8 cellular contexts compared by ENCODE assay signal in genomic region chr12:1590083-1590979, GRCh38. TPM values are rescaled to one million over a fixed set of nuclear protein-coding genes. Genes with fewer than 3 reads are reported as not detected.
DNase-seq lines count a peak whose midpoint lies in the region; ATAC-seq and TF ChIP-seq lines count a peak whose summit lies in the region.

No MANE protein-coding gene starts in this region.

- H3K9me3 Mint-ChIP-seq in activated T-helper 1 cell treated with anti-CD3 and anti-CD28 coated beads, Interleukin-12 subunit alpha, Interleukin-12 subunit beta, Interleukin-2, Interleukin-4 antibody, amounts not matched to agents 30 ng/mL and 10 ng/mL and 1 ng/mL, durations not matched to agents 14 hours and 24 hours and 36 hours, result no peaks in the 10 kb centered on the region

- H3K27me3 ChIP-seq in GM23248 (replicated peaks; ENCODE audit: insufficient read depth) (no peaks in the 10 kb centered on the region), heart left ventricle (no peaks in the 10 kb centered on the region), psoas muscle (ENCODE audit: insufficient read depth in 3 of 3, low read length in 2 of 3) (no peaks in the 10 kb centered on the region)

- H3K27ac ChIP-seq in GM23248, result peak overlapping the region; percentile 90
- H3K27ac ChIP-seq in heart left ventricle, result peak overlapping the region in 11 of 12 donors; percentile 23 to 96 (median 67)
- no peak overlapping the region for H3K27ac ChIP-seq in psoas muscle

- TF ChIP-seq POLR2A in heart left ventricle (IDR thresholded peaks at IDR 0.05), result no peak

- H3K4me1 Mint-ChIP-seq in activated T-helper 1 cell treated with anti-CD3 and anti-CD28 coated beads, Interleukin-12 subunit alpha, Interleukin-12 subunit beta, Interleukin-2, Interleukin-4 antibody, amounts not matched to agents 30 ng/mL and 10 ng/mL and 1 ng/mL, durations not matched to agents 14 hours and 24 hours and 36 hours (ENCODE audit: low read depth), result peaks cover 60% of the 10 kb centered on the region

- H3K9me3 ChIP-seq in GM23248 (ENCODE audit: low read depth) (no peaks in the 10 kb centered on the region), heart left ventricle (no peaks in the 10 kb centered on the region), psoas muscle (no peaks in the 10 kb centered on the region)

- peaks cover 26% of the 10 kb centered on the region for H3K36me3 Mint-ChIP-seq in activated T-helper 1 cell treated with anti-CD3 and anti-CD28 coated beads, Interleukin-12 subunit alpha, Interleukin-12 subunit beta, Interleukin-2, Interleukin-4 antibody, amounts not matched to agents 30 ng/mL and 10 ng/mL and 1 ng/mL, durations not matched to agents 14 hours and 24 hours and 36 hours (ENCODE audit: low read depth)

- no peaks in the 10 kb centered on the region for H3K36me3 ChIP-seq in GM23248 (ENCODE audit: low read depth)
- H3K36me3 ChIP-seq in heart left ventricle, result peaks cover 0 to 16% (median 0%) of the 10 kb centered on the region in 9 donors
- no peaks in the 10 kb centered on the region for H3K36me3 ChIP-seq in psoas muscle (ENCODE audit: insufficient read depth in 1 of 2, low read depth in 1 of 2)

- WGBS in GM23248 (ENCODE audit: low coverage in 1 of 2, low lambda C conversion rate in 2 of 2, missing lambda C conversion rate in 2 of 2), 2 experiments, result 18 to 25% methylated on average over 12 of the region's 12 CpGs
- WGBS in heart left ventricle, 4 donors, result 35 to 51% (median 49%) methylated on average over 12 of the region's 12 CpGs
- 38 to 49% (median 38%) methylated on average over 12 of the region's 12 CpGs for WGBS in psoas muscle, 3 donors

- peaks cover 48% of the 10 kb centered on the region for H3K4me1 ChIP-seq in GM23248 (ENCODE audit: insufficient read depth)
- peaks cover 0 to 67% (median 54%) of the 10 kb centered on the region in 12 donors for H3K4me1 ChIP-seq in heart left ventricle
- peaks cover 51% of the 10 kb centered on the region for H3K4me1 ChIP-seq in psoas muscle

- intact Hi-C loops in activated T-helper 1 cell treated with anti-CD3 and anti-CD28 coated beads, Interleukin-12 subunit alpha, Interleukin-12 subunit beta, Interleukin-2, Interleukin-4 antibody, amounts not matched to agents 30 ng/mL and 10 ng/mL and 1 ng/mL, durations not matched to agents 14 hours and 24 hours and 36 hours (cut with micrococcal nuclease), result loop anchor here (2.0 to 10.0 kb wide), 8 partner anchors 14 to 1206 kb away; partner anchors contain the start of genes ADIPOR2, B4GALNT3, KDM5A and WNK1
- intact Hi-C loops in heart left ventricle (cut with DNase I), result loop anchor here in 4 of 10 donors (5.0 to 10.0 kb wide), 5 partner anchors 388 to 1016 kb away; partner anchors contain the start of genes ERC1 (in 1 of the 4) and RAD52 (in 1 of the 4)
- intact Hi-C loops in psoas muscle (cut with DNase I), result no loop called here

- no peak overlapping the region for H2AFZ ChIP-seq in GM23248

- H3K27me3 Mint-ChIP-seq in activated T-helper 1 cell treated with anti-CD3 and anti-CD28 coated beads, Interleukin-12 subunit alpha, Interleukin-12 subunit beta, Interleukin-2, Interleukin-4 antibody, amounts not matched to agents 30 ng/mL and 10 ng/mL and 1 ng/mL, durations not matched to agents 14 hours and 24 hours and 36 hours (ENCODE audit: insufficient read depth), result no peaks in the 10 kb centered on the region

- H4K20me1 ChIP-seq in GM23248 (ENCODE audit: insufficient read depth), result peaks cover 7% of the 10 kb centered on the region; the same call in 1 of the 2 replicates

- peak overlapping the region; percentile 89 for H3K9ac ChIP-seq in GM23248

- ATAC-seq in heart left ventricle, result peak in 3 of 4 donors; percentile 5 to 40 (median 40)
- ATAC-seq in psoas muscle, result no peak
- ATAC-seq in GM21447 (IDR thresholded peaks at IDR 0.05; ENCODE audit: unreplicated experiment), result no peak
- no peak for ATAC-seq in GM21367 (IDR thresholded peaks at IDR 0.05; ENCODE audit: unreplicated experiment)

- H3K79me2 ChIP-seq in GM23248 (ENCODE audit: insufficient read depth), result peaks cover 91% of the 10 kb centered on the region

- peak overlapping the region; percentile 69 for H3K4me3 ChIP-seq in GM23248
- H3K4me3 ChIP-seq in heart left ventricle, result peak overlapping the region in 10 of 12 donors; percentile 20 to 99 (median 86)
- H3K4me3 ChIP-seq in psoas muscle, result peak overlapping the region; percentile 96

- peaks cover 75% of the 10 kb centered on the region for H3F3A ChIP-seq in GM23248 (ENCODE audit: insufficient read depth)

- in situ Hi-C loops in GM23248 (cut with MboI), result no loop called here

- H3K9me2 ChIP-seq in GM23248 (ENCODE audit: insufficient read depth), result no peaks in the 10 kb centered on the region

- H3K4me2 ChIP-seq in GM23248 (ENCODE audit: unreplicated experiment), result peak overlapping the region; percentile 94

- H3K4me3 Mint-ChIP-seq in activated T-helper 1 cell treated with anti-CD3 and anti-CD28 coated beads, Interleukin-12 subunit alpha, Interleukin-12 subunit beta, Interleukin-2, Interleukin-4 antibody, amounts not matched to agents 30 ng/mL and 10 ng/mL and 1 ng/mL, durations not matched to agents 14 hours and 24 hours and 36 hours, result peak overlapping the region; percentile 74

- TF ChIP-seq CTCF in heart left ventricle (IDR thresholded peaks at IDR 0.05) (no peak), psoas muscle (IDR thresholded peaks at IDR 0.05) (no peak)

- peak overlapping the region; percentile 78 for H3K27ac Mint-ChIP-seq in activated T-helper 1 cell treated with anti-CD3 and anti-CD28 coated beads, Interleukin-12 subunit alpha, Interleukin-12 subunit beta, Interleukin-2, Interleukin-4 antibody, amounts not matched to agents 30 ng/mL and 10 ng/mL and 1 ng/mL, durations not matched to agents 14 hours and 24 hours and 36 hours

- DNase-seq in GM23248 (peak; percentile 62), heart left ventricle (no peak), psoas muscle (no peak), cerebellar cortex (ENCODE audit: low spot score) (no peak), Kasumi-1 (lab: John Stamatoyannopoulos, UW) (no peak)
- no peak for DNase-seq in activated T-helper 1 cell treated with anti-CD3 and anti-CD28 coated beads, Interleukin-12 subunit alpha, Interleukin-12 subunit beta, Interleukin-2, Interleukin-4 antibody, amounts not matched to agents 30 ng/mL and 10 ng/mL and 1 ng/mL, durations not matched to agents 14 hours and 24 hours and 36 hours (ENCODE audit: low spot score)

RNA-seq across cellular contexts. Expression of gene FBXL14, which starts 4.0 kb away (rescaled TPM):
- total RNA-seq in GM23248 (2014; rRNA removed; shearing (Covaris generic)), result 3.2 and 9.3 TPM in 2 replicates
- polyA plus RNA-seq in GM23248 (2016; fragmentation: Nextera tagmentation; extraction: Ambion mirVana) (1.2 and 1.9 TPM in 2 replicates), heart left ventricle (1 to 10 TPM; 1.7 to 9.0 TPM), psoas muscle (10 to 100 TPM in 1 of 3 donors, 1 to 10 TPM in 2; 2.9 to 13.8 (median 5.3) TPM)
- 19.4 and 20.4 TPM in 2 replicates for total RNA-seq in activated T-helper 1 cell treated with anti-CD3 and anti-CD28 coated beads, Interleukin-12 subunit alpha, Interleukin-12 subunit beta, Interleukin-2, Interleukin-4 antibody, amounts not matched to agents 30 ng/mL and 10 ng/mL and 1 ng/mL, durations not matched to agents 14 hours and 24 hours and 36 hours
- total RNA-seq in heart left ventricle (10 to 100 TPM in 1 of 9 donors, 1 to 10 TPM in 8; 4.7 to 10.1 (median 8.4) TPM), psoas muscle (1 to 10 TPM; 4.5 to 7.9 (median 5.0) TPM)

RNA-seq across cellular contexts. Expression of gene WNT5B, which starts 38.7 kb away (rescaled TPM):
- 505 and 529 TPM in 2 replicates for total RNA-seq in GM23248 (2014; rRNA removed; shearing (Covaris generic))
- polyA plus RNA-seq in GM23248 (2016; fragmentation: Nextera tagmentation; extraction: Ambion mirVana), result 49.7 and 50.1 TPM in 2 replicates
- total RNA-seq in activated T-helper 1 cell treated with anti-CD3 and anti-CD28 coated beads, Interleukin-12 subunit alpha, Interleukin-12 subunit beta, Interleukin-2, Interleukin-4 antibody, amounts not matched to agents 30 ng/mL and 10 ng/mL and 1 ng/mL, durations not matched to agents 14 hours and 24 hours and 36 hours, result 1.1 and 2.0 TPM in 2 replicates
- total RNA-seq in heart left ventricle, result 1 to 10 TPM in 5 of 9 donors, under 1 TPM in 4; 0.52 to 3.9 (median 1.3) TPM
- 1 to 10 TPM; 1.3 to 1.7 TPM for polyA plus RNA-seq in heart left ventricle
- 1 to 10 TPM in 3 of 4 donors, under 1 TPM in 1; 0.46 to 4.8 (median 1.6) TPM for total RNA-seq in psoas muscle
- under 1 TPM; 0.43 to 0.80 (median 0.49) TPM for polyA plus RNA-seq in psoas muscle

Comparison
In these comparisons a context has a peak if more than half of its experiments do, and no peak if none do; other contexts are left out.
1. ATAC-seq: peak in heart left ventricle (3 of 4); none in psoas muscle (0 of 4), GM21447 (single experiment) and GM21367 (single experiment).
2. RNA of gene WNT5B, which starts 38.7 kb away (total RNA-seq): 505 to 529 TPM in GM23248; 0.46 to 4.8 TPM in psoas muscle, 1.1 to 2.0 TPM in activated T-helper 1 cell treated with anti-CD3 and anti-CD28 coated beads, Interleukin-12 subunit alpha, Interleukin-12 subunit beta, Interleukin-2, Interleukin-4 antibody, amounts not matched to agents 30 ng/mL and 10 ng/mL and 1 ng/mL, durations not matched to agents 14 hours and 24 hours and 36 hours and 0.52 to 3.9 TPM in heart left ventricle; every median in the first group is over 10 times any median in the second.
3. Peak in every context shown above with its lines, with median percentiles within 50 percentile points of each other: H3K4me3 ChIP-seq.